In genomic region chr7:36036590-36036989, GRCh38 we compare ENCODE assay signal across 9 cellular contexts.
A peak's percentile ranks its signal among the peaks of the same experiment; 100 is the strongest.
DNase-seq lines count a peak whose midpoint lies in the region; ATAC-seq and TF ChIP-seq lines count a peak whose summit lies in the region.
"Had no signal": no experiment of that assay in that cellular context is flagged by ENCODE, and none has a peak within 500 bp of the region (broad histone marks: within the 10 kb centered on the region; RNA-seq: fewer than 3 reads in every experiment).

No MANE protein-coding gene starts in this region.

- H3K79me1 ChIP-seq in mesenchymal stem cell (replicated peaks; ENCODE audit: low read length, poor library complexity, severe bottlenecking) = no peaks in the 10 kb centered on the region

- H3K4me3 ChIP-seq in mesenchymal stem cell (ENCODE audit: insufficient read depth in 1 of 2, low read depth in 1 of 2, low read length in 2 of 2) (no peak overlapping the region), thyroid gland (replicated peaks in 1 of 3) (no peak overlapping the region)

- no peak overlapping the region for H3K4me2 ChIP-seq in mesenchymal stem cell (ENCODE audit: low read length, poor library complexity, severe bottlenecking)

- no peak overlapping the region for H3K4me3 Mint-ChIP-seq in endothelial cell (ENCODE audit: unreplicated experiment)
- H3K4me3 Mint-ChIP-seq in activated T-cell treated with anti-CD3 and anti-CD28 coated beads, Interleukin-2, amount 50 U/mL, for 4 hours = no peak overlapping the region

- H3K36me3 Mint-ChIP-seq in endothelial cell (ENCODE audit: low read depth, unreplicated experiment) = no peaks in the 10 kb centered on the region
- H3K36me3 Mint-ChIP-seq in activated T-cell treated with anti-CD3 and anti-CD28 coated beads, Interleukin-2, amount 50 U/mL, for 4 hours (ENCODE audit: insufficient read depth) = no peaks in the 10 kb centered on the region

- no peak overlapping the region for H2BK120ac ChIP-seq in mesenchymal stem cell (ENCODE audit: low read depth, low read length)

- H3K4me1 Mint-ChIP-seq in endothelial cell (ENCODE audit: unreplicated experiment) = peaks cover 46% of the 10 kb centered on the region
- H3K4me1 Mint-ChIP-seq in activated T-cell treated with anti-CD3 and anti-CD28 coated beads, Interleukin-2, amount 50 U/mL, for 4 hours (ENCODE audit: low read depth) = peaks cover 1% of the 10 kb centered on the region

- no peak overlapping the region for H4K8ac ChIP-seq in mesenchymal stem cell (ENCODE audit: low read length)

- TF ChIP-seq POLR2A in thyroid gland (IDR thresholded peaks at IDR 0.05) = no peak

- peaks cover 0 to 15% of the 10 kb centered on the region in 2 experiments for H3K27me3 ChIP-seq in mesenchymal stem cell (ENCODE audit: control insufficient read depth in 1 of 2, insufficient read depth in 1 of 2, low read length in 2 of 2)
- H3K27me3 ChIP-seq in thyroid gland = no peaks in the 10 kb centered on the region

- H2BK12ac ChIP-seq in mesenchymal stem cell (ENCODE audit: low read length in 2 of 2) = peak overlapping the region in 1 of 2 experiments; percentile 11

- H3K27ac ChIP-seq in mesenchymal stem cell (ENCODE audit: low read length, poor library complexity, severe bottlenecking) = no peak overlapping the region
- peak overlapping the region in 2 of 3 donors; percentile 30 to 38 for H3K27ac ChIP-seq in thyroid gland

- H3K9me3 ChIP-seq in mesenchymal stem cell (ENCODE audit: control insufficient read depth, low read length) (no peaks in the 10 kb centered on the region), thyroid gland (no peaks in the 10 kb centered on the region)

- peaks cover 20% of the 10 kb centered on the region for H3K27me3 Mint-ChIP-seq in endothelial cell (ENCODE audit: unreplicated experiment)
- peaks cover 13% of the 10 kb centered on the region for H3K27me3 Mint-ChIP-seq in activated T-cell treated with anti-CD3 and anti-CD28 coated beads, Interleukin-2, amount 50 U/mL, for 4 hours (ENCODE audit: low read depth)

- no peak overlapping the region for H3K4ac ChIP-seq in mesenchymal stem cell (ENCODE audit: low read depth in 1 of 2, low read length in 2 of 2)

- H3K9me3 Mint-ChIP-seq in endothelial cell (ENCODE audit: unreplicated experiment) = no peaks in the 10 kb centered on the region
- H3K9me3 Mint-ChIP-seq in activated T-cell treated with anti-CD3 and anti-CD28 coated beads, Interleukin-2, amount 50 U/mL, for 4 hours = no peaks in the 10 kb centered on the region

- H3K23ac ChIP-seq in mesenchymal stem cell (ENCODE audit: low read length in 2 of 2) = no peak overlapping the region

- no peak overlapping the region for H2AFZ ChIP-seq in mesenchymal stem cell (ENCODE audit: low read depth, low read length)

- H2BK5ac ChIP-seq in mesenchymal stem cell (ENCODE audit: low read depth, low read length, poor library complexity, severe bottlenecking) = no peak overlapping the region

- DNase-seq in NCI-H226 = peak; percentile 93
- no peak for DNase-seq in endothelial cell (ENCODE audit: low spot score)
- DNase-seq in mesenchymal stem cell = peak; percentile 9
- DNase-seq in thyroid gland = no peak
- DNase-seq in DMS79 (lab: John Stamatoyannopoulos, UW) = no peak
- no peak for DNase-seq in NCI-H345 treated with DMSO at 0.1 percent for 48 hours (lab: John Stamatoyannopoulos, UW; ENCODE audit: unreplicated experiment)
- DNase-seq in activated T-cell treated with anti-CD3 and anti-CD28 coated beads, Interleukin-2, amount 50 U/mL, for 4 hours = no peak
- DNase-seq in NCI-H2029 treated with DMSO at 0.1 percent for 48 hours (lab: John Stamatoyannopoulos, UW) = no peak
- DNase-seq: NCI-H1417 treated with DMSO at 0.1 percent for 48 hours had no signal

- H3K18ac ChIP-seq in mesenchymal stem cell (ENCODE audit: low read depth in 1 of 2, low read length in 2 of 2) = no peak overlapping the region

- peak overlapping the region; percentile 34 for H3K9ac ChIP-seq in mesenchymal stem cell (ENCODE audit: low read length)

- no peak overlapping the region for H3K14ac ChIP-seq in mesenchymal stem cell (ENCODE audit: low read length in 2 of 2)

- no peaks in the 10 kb centered on the region for H3K36me3 ChIP-seq in mesenchymal stem cell (ENCODE audit: control insufficient read depth in 1 of 2, insufficient read depth in 2 of 2, low read depth in 1 of 2, low read length in 2 of 2)
- no peaks in the 10 kb centered on the region for H3K36me3 ChIP-seq in thyroid gland

- no peak for ATAC-seq in activated T-cell treated with anti-CD3 and anti-CD28 coated beads, Interleukin-2, amount 50 U/mL, for 4 hours

- WGBS in mesenchymal stem cell = 74% methylated on average over 4 of the region's 4 CpGs
- WGBS in thyroid gland, 2 donors = 84 to 90% methylated on average over 4 of the region's 4 CpGs

- intact Hi-C loops in thyroid gland (cut with DNase I) = no loop called here

- TF ChIP-seq CTCF in endothelial cell (IDR thresholded peaks at IDR 0.05; ENCODE audit: unreplicated experiment) (no peak), thyroid gland (IDR thresholded peaks at IDR 0.05) (no peak)

- H3K27ac Mint-ChIP-seq in endothelial cell (ENCODE audit: unreplicated experiment) = peak overlapping the region; percentile 96

- H4K91ac ChIP-seq in mesenchymal stem cell (ENCODE audit: low read length) = no peak overlapping the region

- H2BK15ac ChIP-seq in mesenchymal stem cell (ENCODE audit: low read depth, poor library complexity, severe bottlenecking) = no peak overlapping the region

- no peak overlapping the region for H2AK5ac ChIP-seq in mesenchymal stem cell (ENCODE audit: low read length, severe bottlenecking)

- no peaks in the 10 kb centered on the region for H3K4me1 ChIP-seq in mesenchymal stem cell (ENCODE audit: control insufficient read depth, insufficient read depth, low read depth, low read length)
- H3K4me1 ChIP-seq in thyroid gland = peaks cover 6 to 19% of the 10 kb centered on the region in 2 donors

Comparison
In these comparisons a context has a peak if more than half of its experiments do, and no peak if none do; other contexts are left out.
1. DNase-seq: peak in NCI-H226 (single experiment) and mesenchymal stem cell (single experiment); none in endothelial cell (single experiment), thyroid gland (0 of 2), DMS79 (single experiment), NCI-H345 treated with DMSO at 0.1 percent for 48 hours (single experiment), activated T-cell treated with anti-CD3 and anti-CD28 coated beads, Interleukin-2, amount 50 U/mL, for 4 hours (single experiment) and NCI-H2029 treated with DMSO at 0.1 percent for 48 hours (single experiment).